In genomic region chr7:6026011-6026819, GRCh38 we compare ENCODE assay signal across 8 cellular contexts. TPM values are rescaled to one million over a fixed set of nuclear protein-coding genes. Genes with fewer than 3 reads are reported as not detected.
DNase-seq lines count a peak whose midpoint lies in the region; ATAC-seq and TF ChIP-seq lines count a peak whose summit lies in the region.

No MANE protein-coding gene starts in this region.

- H3K9me3 ChIP-seq in AG04450 (ENCODE audit: control insufficient read depth, insufficient read depth, low read length) = no peaks in the 10 kb centered on the region; the same call in 1 of the 2 replicates

- POLR2A ChIA-PET in AG04450 (lab: Yijun Ruan, JAX) = interaction anchor here (1.4 kb wide), 1 partner anchor 17 kb away, joined by 3 read pairs; no protein-coding TSS in a partner anchor

- intact Hi-C loops in Right ventricle myocardium superior (cut with DNase I) = no loop called here

- ATAC-seq in GM18907 (IDR thresholded peaks at IDR 0.05; ENCODE audit: unreplicated experiment) (peak; percentile 80), HG03378 (IDR thresholded peaks at IDR 0.05; ENCODE audit: unreplicated experiment) (peak; percentile 51), Right ventricle myocardium superior (ENCODE audit: poor library complexity) (peak; percentile 92), HG03457 (IDR thresholded peaks at IDR 0.05; ENCODE audit: unreplicated experiment) (no peak)

- H3K27ac ChIP-seq in AG04450 (ENCODE audit: low read depth, low read length) = no peak overlapping the region

- peak; percentile 28; the same call in 1 of the 2 replicates for TF ChIP-seq CTCF in AG04450 (IDR thresholded peaks at IDR 0.05; ENCODE audit: low read depth, low read length)
- TF ChIP-seq CTCF in retinal pigment epithelial cell (conservative IDR thresholded peaks at IDR 0.05; ENCODE audit: low read depth, low read length) = peak; percentile 49

- no peak overlapping the region for H3K4me3 ChIP-seq in AG04450 (ENCODE audit: low read depth, low read length)
- no peak overlapping the region for H3K4me3 ChIP-seq in retinal pigment epithelial cell (ENCODE audit: low read length)

- CTCF ChIA-PET in AG04450 (lab: Charles Lee) = interaction anchor here (1.3 kb wide), 1 partner anchor 29 kb away, joined by 13 read pairs; no protein-coding TSS in a partner anchor

- no peaks in the 10 kb centered on the region for H3K27me3 ChIP-seq in AG04450 (ENCODE audit: control insufficient read depth, insufficient read depth, low read length)

- DNase-seq in AG04450 (ENCODE audit: low read depth, low spot score) = no peak
- peak; percentile 85 to 93 for DNase-seq in SHP77 (lab: John Stamatoyannopoulos, UW)
- peak; percentile 41 for DNase-seq in activated gamma-delta T cell treated with anti-CD3 and anti-CD28 coated beads, Interleukin-2, amount 50 U/mL, for 16 hours (ENCODE audit: low read depth)
- peak; percentile 84 for DNase-seq in Right ventricle myocardium superior
- DNase-seq in retinal pigment epithelial cell (ENCODE audit: low read depth) = no peak

RNA-seq across cellular contexts. Expression of gene ANKRD61, which starts 5.0 kb away (rescaled TPM):
- polyA plus RNA-seq in AG04450 (2011; rRNA removed) = 0.19 and 0.22 TPM in 2 replicates
- 0.30 and 1.2 TPM in 2 replicates for polyA minus RNA-seq in AG04450 (2011; rRNA and poly(A)+ RNA removed)
- total RNA-seq in Right ventricle myocardium superior = not detected

RNA-seq across cellular contexts. Expression of gene AIMP2, which starts 17.1 kb away (rescaled TPM):
- polyA plus RNA-seq in AG04450 (2011; rRNA removed) = 58.5 and 60.3 TPM in 2 replicates
- 41.7 and 47.9 TPM in 2 replicates for polyA minus RNA-seq in AG04450 (2011; rRNA and poly(A)+ RNA removed)
- 56.3 TPM for total RNA-seq in Right ventricle myocardium superior

RNA-seq across cellular contexts. Expression of gene PMS2, which starts 17.4 kb away (rescaled TPM):
- 11.1 and 12.9 TPM in 2 replicates for polyA plus RNA-seq in AG04450 (2011; rRNA removed)
- 12.6 and 13.2 TPM in 2 replicates for polyA minus RNA-seq in AG04450 (2011; rRNA and poly(A)+ RNA removed)
- 5.2 TPM for total RNA-seq in Right ventricle myocardium superior

RNA-seq across cellular contexts. Expression of gene EIF2AK1, which starts 32.8 kb away (rescaled TPM):
- polyA plus RNA-seq in AG04450 (2011; rRNA removed) = 77.2 and 98.7 TPM in 2 replicates
- polyA minus RNA-seq in AG04450 (2011; rRNA and poly(A)+ RNA removed) = 65.7 and 79.6 TPM in 2 replicates
- total RNA-seq in Right ventricle myocardium superior = 55.6 TPM

RNA-seq across cellular contexts. Expression of gene RSPH10B, which starts 55.7 kb away (rescaled TPM):
- polyA plus RNA-seq in AG04450 (2011; rRNA removed) = 0.07 TPM in 1 of 2 replicates, not detected in the other
- polyA minus RNA-seq in AG04450 (2011; rRNA and poly(A)+ RNA removed) = not detected in 2 replicates
- total RNA-seq in Right ventricle myocardium superior = not detected

Comparison
In these comparisons a context has a peak if more than half of its experiments do, and no peak if none do; other contexts are left out.
1. DNase-seq: peak in SHP77 (2 of 2), activated gamma-delta T cell treated with anti-CD3 and anti-CD28 coated beads, Interleukin-2, amount 50 U/mL, for 16 hours (single experiment) and Right ventricle myocardium superior (single experiment); none in AG04450 (single experiment) and retinal pigment epithelial cell (single experiment).